In genomic region chr2:72214429-72215143, GRCh38 we compare ENCODE assay signal across 14 cellular contexts.
A peak's percentile ranks its signal among the peaks of the same experiment; 100 is the strongest.
DNase-seq lines count a peak whose midpoint lies in the region; ATAC-seq and TF ChIP-seq lines count a peak whose summit lies in the region.
"Had no signal": no experiment of that assay in that cellular context is flagged by ENCODE, and none has a peak within 500 bp of the region (broad histone marks: within the 10 kb centered on the region; RNA-seq: fewer than 3 reads in every experiment).

No MANE protein-coding gene starts in this region.

- no peak overlapping the region for H2AFZ ChIP-seq in hepatocyte

- H4K20me1 ChIP-seq in hepatocyte (ENCODE audit: insufficient read depth, poor library complexity, severe bottlenecking) = no peaks in the 10 kb centered on the region

- H3K9me2 ChIP-seq in hepatocyte (replicated peaks; ENCODE audit: insufficient read depth) = no peaks in the 10 kb centered on the region

- H3K4me3 ChIP-seq in astrocyte of the cerebellum (ENCODE audit: low read depth, low read length) = no peak overlapping the region
- no peak overlapping the region for H3K4me3 ChIP-seq in fibroblast of pulmonary artery (replicated peaks; ENCODE audit: low read depth, low read length)
- no peak overlapping the region for H3K4me3 ChIP-seq in hepatocyte
- H3K4me3 ChIP-seq: ascending aorta, lung, skin epidermis had no signal

- no peaks in the 10 kb centered on the region for H3K27me3 Mint-ChIP-seq in type B pancreatic cell
- H3K27me3 Mint-ChIP-seq in activated CD4-positive, alpha-beta T cell treated with anti-CD3 and anti-CD28 coated beads, Interleukin-2, amount 10 ng/mL, durations not matched to agents 24 days and 14 days = peaks cover 2% of the 10 kb centered on the region

- TF ChIP-seq CTCF in astrocyte of the cerebellum (IDR thresholded peaks at IDR 0.05; ENCODE audit: low read depth, low read length, missing control alignments) (no peak), fibroblast of pulmonary artery (IDR thresholded peaks at IDR 0.05; ENCODE audit: low read length, missing control alignments) (no peak), type B pancreatic cell (conservative IDR thresholded peaks at IDR 0.05) (no peak), hepatocyte (IDR thresholded peaks at IDR 0.05; ENCODE audit: poor library complexity) (no peak)

- peaks cover 26% of the 10 kb centered on the region for H3K4me1 Mint-ChIP-seq in type B pancreatic cell (ENCODE audit: unreplicated experiment)
- no peaks in the 10 kb centered on the region for H3K4me1 Mint-ChIP-seq in activated CD4-positive, alpha-beta T cell treated with anti-CD3 and anti-CD28 coated beads, Interleukin-2, amount 10 ng/mL, durations not matched to agents 24 days and 14 days

- DNase-seq in GM04504 (ENCODE audit: low read depth) (peak; percentile 34), astrocyte of the cerebellum (ENCODE audit: low read depth) (peak; percentile 16), fibroblast of pulmonary artery (ENCODE audit: low read depth) (peak; percentile 78), type B pancreatic cell (ENCODE audit: extremely low spot score, unreplicated experiment) (no peak), hepatocyte (ENCODE audit: low spot score) (no peak)
- no peak for DNase-seq in activated CD4-positive, alpha-beta T cell treated with anti-CD3 and anti-CD28 coated beads, Interleukin-2, amount 10 ng/mL, durations not matched to agents 24 days and 14 days
- DNase-seq: activated CD4-positive, CD25-positive, alpha-beta regulatory T cell treated with anti-CD3 and anti-CD28 coated beads, Interleukin-2, amount 50 U/mL, for 72 hours; MV-4-11; NCI-H2171 had no signal

- H3K9me3 ChIP-seq in hepatocyte (ENCODE audit: low read depth) = no peaks in the 10 kb centered on the region
- H3K9me3 ChIP-seq: ascending aorta, neutrophil had no signal

- 81% methylated on average over 4 of the region's 4 CpGs for WGBS in hepatocyte (ENCODE audit: low lambda C conversion rate, missing lambda C conversion rate)

- no peaks in the 10 kb centered on the region for H3K79me2 ChIP-seq in hepatocyte

- H3K36me3 ChIP-seq in hepatocyte (replicated peaks; ENCODE audit: insufficient read depth, low read depth) = no peaks in the 10 kb centered on the region
- H3K36me3 ChIP-seq: ascending aorta, neutrophil had no signal

- H3K27ac ChIP-seq in hepatocyte = no peak overlapping the region
- H3K27ac ChIP-seq: ascending aorta, neutrophil, skin epidermis had no signal

- H3K4me1 ChIP-seq in hepatocyte (ENCODE audit: insufficient read depth) = peaks cover 3% of the 10 kb centered on the region
- H3K4me1 ChIP-seq: ascending aorta had no signal

- in situ Hi-C loops in astrocyte of the cerebellum (cut with HindIII; ENCODE audit: low sequenced_read_pairs) = loop anchor here (5.0 kb wide), 1 partner anchor 38 kb away; no protein-coding TSS in a partner anchor

- H3K4me2 ChIP-seq in hepatocyte = no peak overlapping the region

- intact Hi-C loops in activated CD4-positive, alpha-beta T cell treated with anti-CD3 and anti-CD28 coated beads, Interleukin-2, amount 10 ng/mL, durations not matched to agents 24 days and 14 days (cut with micrococcal nuclease) = no loop called here

- peaks cover 5% of the 10 kb centered on the region for H3K9me3 Mint-ChIP-seq in type B pancreatic cell
- no peaks in the 10 kb centered on the region for H3K9me3 Mint-ChIP-seq in activated CD4-positive, alpha-beta T cell treated with anti-CD3 and anti-CD28 coated beads, Interleukin-2, amount 10 ng/mL, durations not matched to agents 24 days and 14 days

- H3K27me3 ChIP-seq in hepatocyte = no peaks in the 10 kb centered on the region
- H3K27me3 ChIP-seq: ascending aorta, neutrophil had no signal

- H3K27ac Mint-ChIP-seq in type B pancreatic cell = peak overlapping the region; percentile 89
- no peak overlapping the region for H3K27ac Mint-ChIP-seq in activated CD4-positive, alpha-beta T cell treated with anti-CD3 and anti-CD28 coated beads, Interleukin-2, amount 10 ng/mL, durations not matched to agents 24 days and 14 days

- H3K4me3 Mint-ChIP-seq in type B pancreatic cell = peak overlapping the region; percentile 5
- H3K4me3 Mint-ChIP-seq in activated CD4-positive, alpha-beta T cell treated with anti-CD3 and anti-CD28 coated beads, Interleukin-2, amount 10 ng/mL, durations not matched to agents 24 days and 14 days = no peak overlapping the region

- no peak for ATAC-seq in HG03097 (IDR thresholded peaks at IDR 0.05; ENCODE audit: low FRiP score, unreplicated experiment)

- H3K36me3 Mint-ChIP-seq in type B pancreatic cell = peaks cover 5% of the 10 kb centered on the region
- no peaks in the 10 kb centered on the region for H3K36me3 Mint-ChIP-seq in activated CD4-positive, alpha-beta T cell treated with anti-CD3 and anti-CD28 coated beads, Interleukin-2, amount 10 ng/mL, durations not matched to agents 24 days and 14 days (ENCODE audit: low read depth)

Comparison
In these comparisons a context has a peak if more than half of its experiments do, and no peak if none do; other contexts are left out.
1. DNase-seq: peak in GM04504 (single experiment), astrocyte of the cerebellum (single experiment) and fibroblast of pulmonary artery (single experiment); none in type B pancreatic cell (single experiment), activated CD4-positive, alpha-beta T cell treated with anti-CD3 and anti-CD28 coated beads, Interleukin-2, amount 10 ng/mL, durations not matched to agents 24 days and 14 days (single experiment) and hepatocyte (single experiment).